ENCODE assay signal across 8 cellular contexts in genomic region chr17:80859004-80859941, GRCh38.
DNase-seq lines count a peak whose midpoint lies in the region; ATAC-seq and TF ChIP-seq lines count a peak whose summit lies in the region.

No MANE protein-coding gene starts in this region.

- no peak for TF ChIP-seq CTCF in colonic mucosa (IDR thresholded peaks at IDR 0.05)

- no peak overlapping the region for H3K4me3 ChIP-seq in colonic mucosa

- no peak overlapping the region for H3K9ac ChIP-seq in colonic mucosa (ENCODE audit: low read depth in 2 of 2, low read length in 2 of 2)

- no peak for ATAC-seq in GM19452 (IDR thresholded peaks at IDR 0.05; ENCODE audit: unreplicated experiment)

- DNase-seq in COR-L47 (lab: John Stamatoyannopoulos, UW) (peak; percentile 91), NCI-H2171 (lab: John Stamatoyannopoulos, UW) (peak; percentile 43), colonic mucosa (peak; percentile 43), midbrain (lab: John Stamatoyannopoulos, UW) (peak; percentile 56), erythroblast (lab: John Stamatoyannopoulos, UW) (no peak), NK-92 (lab: John Stamatoyannopoulos, UW; ENCODE audit: unreplicated experiment) (no peak), SW 1271 (lab: John Stamatoyannopoulos, UW) (no peak)

- intact Hi-C loops in colonic mucosa (cut with DNase I), result no loop called here

- H3K27me3 ChIP-seq in colonic mucosa, result no peaks in the 10 kb centered on the region

- no peak overlapping the region for H3K27ac ChIP-seq in colonic mucosa

- TF ChIP-seq POLR2A in erythroblast (IDR thresholded peaks at IDR 0.05; ENCODE audit: low read length), result no peak

- H3K4me1 ChIP-seq in colonic mucosa, result peaks cover 4% of the 10 kb centered on the region

- H3K9me3 ChIP-seq in colonic mucosa, result no peaks in the 10 kb centered on the region

- no peaks in the 10 kb centered on the region for H3K36me3 ChIP-seq in colonic mucosa

Comparison
In these comparisons a context has a peak if more than half of its experiments do, and no peak if none do; other contexts are left out.
1. DNase-seq: peak in COR-L47 (single experiment), NCI-H2171 (single experiment), colonic mucosa (single experiment) and midbrain (single experiment); none in erythroblast (0 of 2), NK-92 (single experiment) and SW 1271 (0 of 2).